In the genomic region with DNA sequence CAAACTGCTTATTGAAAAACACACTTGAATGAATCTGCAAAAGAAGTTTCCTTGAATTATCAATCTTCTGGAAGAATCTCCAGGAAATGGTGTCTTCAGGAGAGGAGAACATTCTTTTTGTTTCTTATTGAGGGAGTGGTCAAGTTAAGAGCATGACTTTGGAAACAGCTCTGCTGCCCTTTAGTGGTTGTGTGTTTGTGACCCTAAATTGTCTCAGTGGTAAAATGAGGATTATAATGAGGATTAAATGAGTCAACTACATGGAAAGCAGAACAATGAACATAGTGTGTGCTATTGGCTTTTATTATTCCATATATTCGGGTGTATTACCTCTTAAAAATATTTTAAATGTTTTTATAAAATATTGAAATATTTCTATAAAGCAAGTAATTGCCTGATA, we compare ENCODE assay signal across 19 cellular contexts.
"Had no signal": no experiment of that assay in that cellular context is flagged by ENCODE, and none has a peak within 500 bp of the region (broad histone marks: within the 10 kb centered on the region; RNA-seq: fewer than 3 reads in every experiment).

No MANE protein-coding gene starts in this region.

- ATAC-seq: body of pancreas; left lung; naive thymus-derived CD4-positive, alpha-beta T cell; right cardiac atrium had no signal

- H3K27me3 ChIP-seq: body of pancreas, esophagus muscularis mucosa, left lung, transverse colon had no signal

- H3K27ac ChIP-seq: body of pancreas, coronary artery, esophagus muscularis mucosa, left lung, transverse colon had no signal

- DNase-seq: activated CD4-positive, alpha-beta T cell treated with anti-CD3 and anti-CD28 coated beads, Interleukin-2, amount 10 ng/mL, durations not matched to agents 7 days and 5 days; activated CD4-positive, CD25-positive, alpha-beta regulatory T cell; activated naive CD8-positive, alpha-beta T cell treated with anti-CD3 and anti-CD28 coated beads for 36 hours; amygdala; body of pancreas; central memory CD4-positive, alpha-beta T cell; left lung; naive thymus-derived CD4-positive, alpha-beta T cell; nucleus accumbens; right cardiac atrium; stimulated activated CD4-positive, alpha-beta T cell treated with anti-CD3 and anti-CD28 coated beads, Interleukin-4, amount 100 ng/mL, for 4 hours; stimulated activated CD8-positive, alpha-beta memory T cell treated with anti-CD3 and anti-CD28 coated beads, Interleukin-4, amount 100 ng/mL, for 48 hours; stimulated activated naive CD4-positive, alpha-beta T cell treated with Interleukin-2 at 50 U/mL for 16 hours; substantia nigra; transverse colon had no signal

- H3K36me3 ChIP-seq: esophagus muscularis mucosa, left lung, transverse colon had no signal

- H3K4me3 ChIP-seq: body of pancreas, coronary artery, esophagus muscularis mucosa, left lung, smooth muscle cell, transverse colon had no signal

- FAIRE-seq: TTC549 had no signal

- H3K4me1 ChIP-seq: body of pancreas, esophagus muscularis mucosa, left lung, transverse colon had no signal

- H3K9me3 ChIP-seq: body of pancreas, esophagus muscularis mucosa, left lung, transverse colon had no signal
